In genomic region chr1:21326861-21327344, GRCh38 we compare ENCODE assay signal across 10 cellular contexts. TPM values are rescaled to one million over a fixed set of nuclear protein-coding genes. Genes with fewer than 3 reads are reported as not detected.
DNase-seq lines count a peak whose midpoint lies in the region; ATAC-seq and TF ChIP-seq lines count a peak whose summit lies in the region.
"Had no signal": no experiment of that assay in that cellular context is flagged by ENCODE, and none has a peak within 500 bp of the region (broad histone marks: within the 10 kb centered on the region; RNA-seq: fewer than 3 reads in every experiment).

No MANE protein-coding gene starts in this region.

- no peak for TF ChIP-seq EP300 in SK-N-SH (IDR thresholded peaks at IDR 0.05; ENCODE audit: borderline replicate concordance in 1 of 2, low read depth in 1 of 2, low read length in 1 of 2)

- H3K4me1 Mint-ChIP-seq in activated T-cell treated with anti-CD3 and anti-CD28 coated beads, Interleukin-2, amount 50 U/mL, for 72 hours (ENCODE audit: low read depth) = peaks cover 98% of the 10 kb centered on the region
- peaks cover 50 to 79% (median 60%) of the 10 kb centered on the region in 3 donors for H3K4me1 Mint-ChIP-seq in naive B cell
- H3K4me1 Mint-ChIP-seq in natural killer cell treated with Interleukin-12 subunit alpha and Interleukin-12 subunit beta and Interleukin-15 and Interleukin-18, amount 100 ng/mL, for 72 hours (ENCODE audit: low read depth in 2 of 2) = peaks cover 53 to 55% of the 10 kb centered on the region in 2 donors

- no peak overlapping the region for H3K4me3 ChIP-seq in effector memory CD4-positive, alpha-beta T cell (ENCODE audit: insufficient read depth, low read depth, low read length, poor library complexity, severe bottlenecking)
- H3K4me3 ChIP-seq in urinary bladder (ENCODE audit: low read depth, low read length) (no peak overlapping the region), SK-N-SH (ENCODE audit: low read depth in 2 of 2, low read length in 1 of 2) (no peak overlapping the region)
- H3K4me3 ChIP-seq: GM12878 had no signal

- no peaks in the 10 kb centered on the region for H3K9me2 ChIP-seq in SK-N-SH

- no peak overlapping the region for H2AFZ ChIP-seq in SK-N-SH (ENCODE audit: low read depth)

- ATAC-seq in activated T-cell treated with anti-CD3 and anti-CD28 coated beads, Interleukin-2, amount 50 U/mL, for 72 hours (replicated peaks in 1 of 2) = no peak
- ATAC-seq in naive B cell (ENCODE audit: low read depth in 2 of 2) = no peak
- no peak for ATAC-seq in natural killer cell treated with Interleukin-12 subunit alpha and Interleukin-12 subunit beta and Interleukin-15 and Interleukin-18, amount 100 ng/mL, for 72 hours
- ATAC-seq: GM12878 had no signal

- peaks cover 66% of the 10 kb centered on the region for H3K4me1 ChIP-seq in effector memory CD4-positive, alpha-beta T cell (ENCODE audit: control insufficient read depth, insufficient read depth, low read length, poor library complexity, severe bottlenecking)
- H3K4me1 ChIP-seq in urinary bladder (ENCODE audit: insufficient read depth) (peaks cover 7% of the 10 kb centered on the region), SK-N-SH (ENCODE audit: control insufficient read depth in 1 of 2, insufficient read depth in 2 of 2, low read depth in 1 of 2, low read length in 1 of 2) (peaks cover 43 to 59% of the 10 kb centered on the region in 2 experiments)

- whole genome bisulfite sequencing in urinary bladder = 45% methylated on average over 10 of the region's 10 CpGs
- WGBS in SK-N-SH (ENCODE audit: low lambda C conversion rate) = 89% methylated on average over 7 of the region's 10 CpGs

- POLR2A ChIA-PET in SK-N-SH (lab: Yijun Ruan, JAX) = interaction anchor here (1.8 kb wide), 1 partner anchor 9 kb away, joined by 4 read pairs; no protein-coding TSS in a partner anchor

- H3F3A ChIP-seq in SK-N-SH (replicated peaks; ENCODE audit: insufficient read depth) = peaks cover 18% of the 10 kb centered on the region

- TF ChIP-seq CTCF in SK-N-SH (IDR thresholded peaks at IDR 0.05) = no peak

- H3K4me3 Mint-ChIP-seq in activated T-cell treated with anti-CD3 and anti-CD28 coated beads, Interleukin-2, amount 50 U/mL, for 72 hours = peak overlapping the region; percentile 52 to 82
- H3K4me3 Mint-ChIP-seq in naive B cell = peak overlapping the region in 1 of 8 donors; percentile 2
- H3K4me3 Mint-ChIP-seq in natural killer cell treated with Interleukin-12 subunit alpha and Interleukin-12 subunit beta and Interleukin-15 and Interleukin-18, amount 100 ng/mL, for 72 hours = no peak overlapping the region

- no peaks in the 10 kb centered on the region for H3K27me3 Mint-ChIP-seq in activated T-cell treated with anti-CD3 and anti-CD28 coated beads, Interleukin-2, amount 50 U/mL, for 72 hours (ENCODE audit: low read depth)
- H3K27me3 Mint-ChIP-seq in naive B cell = no peaks in the 10 kb centered on the region
- no peaks in the 10 kb centered on the region for H3K27me3 Mint-ChIP-seq in natural killer cell treated with Interleukin-12 subunit alpha and Interleukin-12 subunit beta and Interleukin-15 and Interleukin-18, amount 100 ng/mL, for 72 hours

- H3K27ac ChIP-seq in effector memory CD4-positive, alpha-beta T cell (ENCODE audit: insufficient read depth, low read length, poor library complexity, severe bottlenecking) = peak overlapping the region; percentile 20
- H3K27ac ChIP-seq in urinary bladder (ENCODE audit: low read depth) = peak overlapping the region; percentile 82
- H3K27ac ChIP-seq in SK-N-SH (ENCODE audit: low read depth in 2 of 2, low read length in 1 of 2) = peak overlapping the region in 1 of 2 experiments; percentile 94; a peak in 1 of 4 replicates

- no peaks in the 10 kb centered on the region for H3K27me3 ChIP-seq in effector memory CD4-positive, alpha-beta T cell (replicated peaks; ENCODE audit: control insufficient read depth, insufficient read depth, low read length, poor library complexity, severe bottlenecking)
- H3K27me3 ChIP-seq in SK-N-SH (ENCODE audit: insufficient read depth) = no peaks in the 10 kb centered on the region

- peaks cover 4% of the 10 kb centered on the region for H3K36me3 ChIP-seq in effector memory CD4-positive, alpha-beta T cell (ENCODE audit: control insufficient read depth, insufficient read depth, low read length)
- no peaks in the 10 kb centered on the region for H3K36me3 ChIP-seq in urinary bladder (ENCODE audit: insufficient read depth)
- H3K36me3 ChIP-seq in SK-N-SH (replicated peaks in 1 of 2; ENCODE audit: control insufficient read depth in 1 of 2, insufficient read depth in 2 of 2, low read length in 1 of 2) = no peaks in the 10 kb centered on the region

- H4K20me1 ChIP-seq in SK-N-SH (ENCODE audit: insufficient read depth) = no peaks in the 10 kb centered on the region

- H3K4me2 ChIP-seq in SK-N-SH = no peak overlapping the region

- peaks cover 27% of the 10 kb centered on the region for H3K79me2 ChIP-seq in SK-N-SH (ENCODE audit: insufficient read depth)

- TF ChIP-seq RAD21 in SK-N-SH (IDR thresholded peaks at IDR 0.05; ENCODE audit: low read length) = no peak

- no peaks in the 10 kb centered on the region for H3K9me3 ChIP-seq in effector memory CD4-positive, alpha-beta T cell (ENCODE audit: control insufficient read depth, low read length)
- no peaks in the 10 kb centered on the region for H3K9me3 ChIP-seq in SK-N-SH

- H3K9ac ChIP-seq in SK-N-SH = no peak overlapping the region

- peaks cover 7 to 9% of the 10 kb centered on the region in 2 donors for H3K36me3 Mint-ChIP-seq in activated T-cell treated with anti-CD3 and anti-CD28 coated beads, Interleukin-2, amount 50 U/mL, for 72 hours (ENCODE audit: insufficient read depth in 2 of 2)
- H3K36me3 Mint-ChIP-seq in naive B cell = peaks cover 4 to 8% of the 10 kb centered on the region in 2 donors
- no peaks in the 10 kb centered on the region for H3K36me3 Mint-ChIP-seq in natural killer cell treated with Interleukin-12 subunit alpha and Interleukin-12 subunit beta and Interleukin-15 and Interleukin-18, amount 100 ng/mL, for 72 hours

- peak overlapping the region; percentile 25 for H3K27ac Mint-ChIP-seq in activated T-cell treated with anti-CD3 and anti-CD28 coated beads, Interleukin-2, amount 50 U/mL, for 72 hours
- H3K27ac Mint-ChIP-seq in naive B cell = peak overlapping the region; percentile 42 to 96 (median 81)
- H3K27ac Mint-ChIP-seq in natural killer cell treated with Interleukin-12 subunit alpha and Interleukin-12 subunit beta and Interleukin-15 and Interleukin-18, amount 100 ng/mL, for 72 hours = peak overlapping the region in 1 of 2 donors; percentile 65

- CTCF ChIA-PET in SK-N-SH (lab: Yijun Ruan, JAX) = interaction anchor here (0.9 to 5.2 kb wide), 6 partner anchors 10 to 72 kb away, joined by 3 to 30 read pairs (median 5); no protein-coding TSS in a partner anchor

- DNase-seq in activated T-cell treated with anti-CD3 and anti-CD28 coated beads, Interleukin-2, amount 50 U/mL, for 72 hours = no peak
- DNase-seq in activated T-cell treated with anti-CD3 and anti-CD28 coated beads for 4 hours (no peak), naive B cell (no peak), NCI-H128 (lab: John Stamatoyannopoulos, UW; ENCODE audit: unreplicated experiment) (no peak), SK-N-SH (no peak)
- DNase-seq in effector memory CD4-positive, alpha-beta T cell = no peak
- no peak for DNase-seq in natural killer cell treated with Interleukin-12 subunit alpha and Interleukin-12 subunit beta and Interleukin-15 and Interleukin-18, amount 100 ng/mL, for 72 hours (ENCODE audit: low spot score)
- DNase-seq: NCI-H2107 had no signal

- no peaks in the 10 kb centered on the region for H3K9me3 Mint-ChIP-seq in activated T-cell treated with anti-CD3 and anti-CD28 coated beads, Interleukin-2, amount 50 U/mL, for 72 hours
- H3K9me3 Mint-ChIP-seq in naive B cell = peaks cover 0 to 2% (median 0%) of the 10 kb centered on the region in 7 donors
- H3K9me3 Mint-ChIP-seq in natural killer cell treated with Interleukin-12 subunit alpha and Interleukin-12 subunit beta and Interleukin-15 and Interleukin-18, amount 100 ng/mL, for 72 hours = no peaks in the 10 kb centered on the region

TF ChIP-seq in SK-N-SH, 30 proteins besides CTCF, POLR2A, EP300 and RAD21 (continues in another document):
- no peak for TF ChIP-seq USF2 (IDR thresholded peaks at IDR 0.05; ENCODE audit: borderline replicate concordance, low read depth, low read length)
- TF ChIP-seq RXRA (IDR thresholded peaks at IDR 0.05; ENCODE audit: borderline replicate concordance, low read depth) = no peak
- no peak for TF ChIP-seq NRF1 (IDR thresholded peaks at IDR 0.05; ENCODE audit: low read depth, low read length)
- TF ChIP-seq JUND (IDR thresholded peaks at IDR 0.05) = no peak
- TF ChIP-seq MEF2A (IDR thresholded peaks at IDR 0.05; ENCODE audit: borderline replicate concordance, low read depth) = no peak

RNA-seq across cellular contexts. Expression of gene ECE1, which starts 36.6 kb away (rescaled TPM):
- 100 to 1,000 TPM; 159 to 193 TPM for total RNA-seq in activated T-cell treated with anti-CD3 and anti-CD28 coated beads, Interleukin-2, amount 50 U/mL, for 72 hours
- 10 to 100 TPM in 5 of 6 donors, 1 to 10 TPM in 1; 6.9 to 44.5 (median 20.8) TPM for polyA plus RNA-seq in naive B cell (ENCODE audit: low read depth in 6 of 6)
- 32.5 TPM for total RNA-seq in urinary bladder
- polyA plus RNA-seq in urinary bladder = 121 TPM
- total RNA-seq in natural killer cell treated with Interleukin-12 subunit alpha and Interleukin-12 subunit beta and Interleukin-15 and Interleukin-18, amount 100 ng/mL, for 72 hours = 10 to 100 TPM; 33.7 to 53.9 TPM
- 62.3 and 96.6 TPM in 2 replicates for polyA plus RNA-seq in SK-N-SH (2012; rRNA removed)
- 48.1 and 60.4 TPM in 2 replicates for polyA plus RNA-seq in SK-N-SH (2012; cell fraction: cytosol; rRNA removed)
- polyA plus RNA-seq in SK-N-SH (2012; cell fraction: nucleus; rRNA removed) = 53.0 and 69.9 TPM in 2 replicates
